Comparison of ENCODE assay signal across 19 cellular contexts in the genomic region with DNA sequence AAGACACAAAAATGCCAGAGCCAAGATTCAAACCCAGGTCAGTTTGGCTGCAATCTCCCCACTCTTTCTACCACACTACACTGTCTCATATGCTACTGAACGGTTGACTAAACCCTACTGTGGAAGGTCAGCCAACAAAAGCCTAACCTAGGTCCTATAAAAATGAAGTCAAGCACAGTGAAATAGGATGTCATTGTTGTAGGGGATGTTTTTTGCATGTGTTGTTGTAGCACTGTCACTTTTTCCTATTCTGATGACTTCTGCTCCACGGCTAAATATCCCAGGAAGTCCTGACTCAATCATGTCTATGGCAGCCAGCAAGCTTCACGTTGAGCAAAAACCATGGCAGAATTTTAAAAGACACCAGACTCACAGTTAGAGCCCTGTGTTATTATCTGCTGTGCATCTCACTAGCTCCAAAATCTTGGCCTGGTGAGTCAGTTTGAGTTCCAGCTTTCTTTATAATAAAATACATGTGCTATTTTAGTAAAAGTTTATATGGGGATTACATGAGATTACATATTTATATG.
DNase-seq lines count a peak whose midpoint lies in the region; ATAC-seq lines count a peak whose summit lies in the region.
"Had no signal": no experiment of that assay in that cellular context is flagged by ENCODE, and none has a peak within 500 bp of the region (broad histone marks: within the 10 kb centered on the region; RNA-seq: fewer than 3 reads in every experiment).

No MANE protein-coding gene starts in this region.

- peaks cover 12% of the 10 kb centered on the region for H3K9me3 Mint-ChIP-seq in activated T-helper 17 cell treated with anti-CD3 and anti-CD28 coated beads, Interleukin-2, amount 50 U/mL, for 72 hours
- H3K9me3 Mint-ChIP-seq: HFFc6 had no signal

- no peaks in the 10 kb centered on the region for H3K36me3 ChIP-seq in SJSA1
- H3K36me3 ChIP-seq: BE2C had no signal

- no peaks in the 10 kb centered on the region for H3K27me3 Mint-ChIP-seq in activated T-helper 17 cell treated with anti-CD3 and anti-CD28 coated beads, Interleukin-2, amount 50 U/mL, for 72 hours
- H3K27me3 Mint-ChIP-seq: CD4-positive, CD25-positive, alpha-beta regulatory T cell; CD8-positive, alpha-beta memory T cell had no signal

- no peaks in the 10 kb centered on the region for H3K36me3 Mint-ChIP-seq in activated T-helper 17 cell treated with anti-CD3 and anti-CD28 coated beads, Interleukin-2, amount 50 U/mL, for 72 hours (ENCODE audit: low read depth)
- H3K36me3 Mint-ChIP-seq: CD4-positive, CD25-positive, alpha-beta regulatory T cell; CD8-positive, alpha-beta memory T cell had no signal

- H3K4me3 ChIP-seq in SJSA1 = no peak overlapping the region
- H3K4me3 ChIP-seq: GM12878 had no signal

- H3K27ac Mint-ChIP-seq in activated T-helper 17 cell treated with anti-CD3 and anti-CD28 coated beads, Interleukin-2, amount 50 U/mL, for 72 hours = no peak overlapping the region
- H3K27ac Mint-ChIP-seq: CD4-positive, CD25-positive, alpha-beta regulatory T cell; CD8-positive, alpha-beta memory T cell; HFFc6 had no signal

- intact Hi-C loops in sciatic nerve (cut with DNase I) = no loop called here

- H3K4me3 Mint-ChIP-seq in activated T-helper 17 cell treated with anti-CD3 and anti-CD28 coated beads, Interleukin-2, amount 50 U/mL, for 72 hours = no peak overlapping the region
- H3K4me3 Mint-ChIP-seq: CD4-positive, CD25-positive, alpha-beta regulatory T cell; CD8-positive, alpha-beta memory T cell had no signal

- ATAC-seq in sciatic nerve = peak; percentile 7
- no peak for ATAC-seq in GM18502 (IDR thresholded peaks at IDR 0.05; ENCODE audit: poor library complexity, unreplicated experiment)
- no peak for ATAC-seq in HG03095 (IDR thresholded peaks at IDR 0.05; ENCODE audit: unreplicated experiment)
- no peak for ATAC-seq in activated T-helper 17 cell treated with anti-CD3 and anti-CD28 coated beads, Interleukin-2, amount 50 U/mL, for 72 hours (replicated peaks)

- H3K4me1 ChIP-seq in SJSA1 (replicated peaks) = peaks cover 73% of the 10 kb centered on the region
- H3K4me1 ChIP-seq: BE2C had no signal

- no peaks in the 10 kb centered on the region for H3K4me1 Mint-ChIP-seq in activated T-helper 17 cell treated with anti-CD3 and anti-CD28 coated beads, Interleukin-2, amount 50 U/mL, for 72 hours
- H3K4me1 Mint-ChIP-seq: CD4-positive, CD25-positive, alpha-beta regulatory T cell; CD8-positive, alpha-beta memory T cell had no signal

- H3K27me3 ChIP-seq in SJSA1 (replicated peaks) = no peaks in the 10 kb centered on the region
- H3K27me3 ChIP-seq: BE2C had no signal

- H3K27ac ChIP-seq in SJSA1 = peak overlapping the region; percentile 88

- DNase-seq in SJSA1 (ENCODE audit: low read depth in 1 of 2, low spot score in 2 of 2) = peak in 1 of 2 experiments; percentile 20
- peak; percentile 48 to 95 for DNase-seq in dermis microvascular lymphatic vessel endothelial cell (ENCODE audit: low read depth in 2 of 2)
- DNase-seq in sciatic nerve (ENCODE audit: low spot score) = no peak
- DNase-seq in NCI-H1105 treated with DMSO at 0.1 percent for 48 hours (lab: John Stamatoyannopoulos, UW) = no peak
- DNase-seq: ACHN; BE2C; CD4-positive, CD25-positive, alpha-beta regulatory T cell; CD8-positive, alpha-beta memory T cell; COR-L47; DMS 273 treated with DMSO at 0.1 percent for 48 hours; DMS53; DND-41; EL; H7; HFFc6 had no signal

- no peaks in the 10 kb centered on the region for H3K9me3 ChIP-seq in SJSA1 (replicated peaks)
- H3K9me3 ChIP-seq: BE2C had no signal

Comparison
In these comparisons a context has a peak if more than half of its experiments do, and no peak if none do; other contexts are left out.
1. DNase-seq: peak in dermis microvascular lymphatic vessel endothelial cell (2 of 2); none in sciatic nerve (single experiment) and NCI-H1105 treated with DMSO at 0.1 percent for 48 hours (single experiment).